In genomic region chr7:17530249-17530648, GRCh38 we compare ENCODE assay signal across 17 cellular contexts.
DNase-seq lines count a peak whose midpoint lies in the region; ATAC-seq and TF ChIP-seq lines count a peak whose summit lies in the region.
"Had no signal": no experiment of that assay in that cellular context is flagged by ENCODE, and none has a peak within 500 bp of the region (broad histone marks: within the 10 kb centered on the region; RNA-seq: fewer than 3 reads in every experiment).

No MANE protein-coding gene starts in this region.

- no peak overlapping the region for H3K9ac ChIP-seq in DND-41 (ENCODE audit: low read depth, low read length)
- no peak overlapping the region for H3K9ac ChIP-seq in neuronal stem cell (ENCODE audit: low read depth, low read length, poor library complexity)

- no peaks in the 10 kb centered on the region for H3K4me1 ChIP-seq in DND-41 (ENCODE audit: insufficient read depth, low read length)
- no peaks in the 10 kb centered on the region for H3K4me1 ChIP-seq in neuronal stem cell (ENCODE audit: control insufficient read depth in 2 of 2, insufficient read depth in 1 of 2, low read depth in 1 of 2, low read length in 2 of 2)
- H3K4me1 ChIP-seq: ascending aorta, psoas muscle had no signal

- no peaks in the 10 kb centered on the region for H3K79me1 ChIP-seq in neuronal stem cell (ENCODE audit: low read depth, low read length)

- H4K91ac ChIP-seq in neuronal stem cell (ENCODE audit: low read depth, low read length, poor library complexity) = no peak overlapping the region

- no peak overlapping the region for H2BK5ac ChIP-seq in neuronal stem cell (ENCODE audit: low read length)

- no CpG with 5 or more reads among the region's 2 CpGs for WGBS in neuronal stem cell (ENCODE audit: extremely low coverage in 2 of 2, insufficient read length in 2 of 2, insufficient replicate concordance in 1 of 2), 2 donors

- H3K4me2 ChIP-seq in DND-41 (ENCODE audit: insufficient read depth, low read length) (no peak overlapping the region), neuronal stem cell (ENCODE audit: insufficient read depth, low read length, poor library complexity, severe bottlenecking) (no peak overlapping the region)

- POLR2A ChIA-PET in WTC11 (lab: Charles Lee) = no interaction called here

- no peaks in the 10 kb centered on the region for H4K20me1 ChIP-seq in DND-41 (ENCODE audit: insufficient read depth, low read length)

- peaks cover 8% of the 10 kb centered on the region for H3K4me1 Mint-ChIP-seq in WTC11

- H3K36me3 ChIP-seq in DND-41 (ENCODE audit: insufficient read depth, low read length) = no peaks in the 10 kb centered on the region
- H3K36me3 ChIP-seq in neuronal stem cell (replicated peaks in 1 of 2; ENCODE audit: control insufficient read depth in 2 of 2, insufficient read depth in 2 of 2, low read length in 2 of 2) = no peaks in the 10 kb centered on the region
- H3K36me3 ChIP-seq: ascending aorta, upper lobe of left lung had no signal

- H3K27ac ChIP-seq in DND-41 (ENCODE audit: low read length) (no peak overlapping the region), neuronal stem cell (replicated peaks; ENCODE audit: low read length) (no peak overlapping the region)
- H3K27ac ChIP-seq: ascending aorta, psoas muscle, upper lobe of left lung had no signal

- ATAC-seq in DND-41 (ENCODE audit: insufficient read depth, low read depth) (no peak), WTC11 (peak; percentile 36; the same call in 1 of the 2 replicates)
- ATAC-seq: psoas muscle had no signal

- TF ChIP-seq CTCF in DND-41 (IDR thresholded peaks at IDR 0.05; ENCODE audit: borderline replicate concordance, extremely low read depth, low read length, poor library complexity, severe bottlenecking) (no peak), WTC11 (IDR thresholded peaks at IDR 0.05) (no peak), fibroblast of villous mesenchyme (IDR thresholded peaks at IDR 0.05; ENCODE audit: insufficient read depth, low read depth, low read length) (no peak)

- no peak overlapping the region for H3K23ac ChIP-seq in neuronal stem cell (ENCODE audit: low read depth, low read length, poor library complexity)

- no peak overlapping the region for H2AK5ac ChIP-seq in neuronal stem cell (ENCODE audit: low read depth, low read length)

- CTCF ChIA-PET in WTC11 (lab: Charles Lee) = no interaction called here

- H3K4me3 ChIP-seq in DND-41 (ENCODE audit: low read depth in 1 of 2, low read length in 2 of 2) (no peak overlapping the region), fibroblast of villous mesenchyme (ENCODE audit: low read depth, low read length) (no peak overlapping the region), neuronal stem cell (ENCODE audit: low read length in 2 of 2) (no peak overlapping the region)
- H3K4me3 ChIP-seq: ascending aorta, psoas muscle, upper lobe of left lung had no signal

- DNase-seq in DND-41 (no peak), WTC11 (ENCODE audit: low spot score) (no peak), fibroblast of villous mesenchyme (ENCODE audit: low read depth) (peak; percentile 57), neuronal stem cell (ENCODE audit: low spot score) (no peak), islet precursor cell (no peak), cortex of kidney (lab: John Stamatoyannopoulos, UW) (no peak), RKO (ENCODE audit: low spot score) (no peak)
- no peak for DNase-seq in stimulated activated CD4-positive, alpha-beta T cell treated with anti-CD3 and anti-CD28 coated beads, Interleukin-12 subunit alpha, Interleukin-12 subunit beta, amount 100 ng/mL, for 4 hours
- DNase-seq: activated CD4-positive, alpha-beta T cell treated with anti-CD3 and anti-CD28 coated beads, Interleukin-2, amount 50 U/mL, for 48 hours; NCI-H1436 treated with DMSO at 0.1 percent for 48 hours; psoas muscle; RPMI8226; stimulated activated CD4-positive, alpha-beta T cell treated with anti-CD3 and anti-CD28 coated beads, Interleukin-4, amount 100 ng/mL, for 1 hour; T-helper 9 cell; upper lobe of left lung had no signal

- H2BK12ac ChIP-seq in neuronal stem cell (ENCODE audit: low read length) = no peak overlapping the region

- H2BK15ac ChIP-seq in neuronal stem cell (ENCODE audit: low read length) = no peak overlapping the region

- no peak overlapping the region for H3K14ac ChIP-seq in neuronal stem cell (ENCODE audit: low read length)

- no peak overlapping the region for H4K8ac ChIP-seq in neuronal stem cell (ENCODE audit: low read depth, low read length)

- no peak overlapping the region for H3K18ac ChIP-seq in neuronal stem cell (ENCODE audit: low read length)

- 0 out of 2 replicates have a peak overlapping the region, but pooled peaks have one; percentile 23 for H2AFZ ChIP-seq in DND-41 (ENCODE audit: low read depth, low read length)
- H2AFZ ChIP-seq in neuronal stem cell (ENCODE audit: low read length) = peak overlapping the region; percentile 15

- H3K4ac ChIP-seq in neuronal stem cell (ENCODE audit: low read length) = no peak overlapping the region

- no peaks in the 10 kb centered on the region for H3K27me3 Mint-ChIP-seq in WTC11 (ENCODE audit: low read depth)

- H2BK120ac ChIP-seq in neuronal stem cell (ENCODE audit: low read depth, low read length) = no peak overlapping the region

- H3K27me3 ChIP-seq in DND-41 (ENCODE audit: insufficient read depth, low read length, poor library complexity) (no peaks in the 10 kb centered on the region), neuronal stem cell (ENCODE audit: control insufficient read depth in 3 of 3, insufficient read depth in 3 of 3, low read depth in 1 of 3, low read length in 3 of 3) (no peaks in the 10 kb centered on the region)
- H3K27me3 ChIP-seq: ascending aorta, upper lobe of left lung had no signal

- no peaks in the 10 kb centered on the region for H3K36me3 Mint-ChIP-seq in WTC11

- H3K4me3 Mint-ChIP-seq in WTC11 = no peak overlapping the region

- H3K9me3 Mint-ChIP-seq in WTC11 = no peaks in the 10 kb centered on the region
- H3K9me3 Mint-ChIP-seq: activated T-helper 2 cell treated with anti-CD3 and anti-CD28 coated beads, Interferon-gamma antibody, Interleukin-2, Interleukin-4, amounts not matched to agents 10 μg/mL and 5 μg/mL and 100 μg/mL, durations not matched to agents 14 hours and 24 hours and 36 hours had no signal

- no peak overlapping the region for H3K27ac Mint-ChIP-seq in WTC11
- H3K27ac Mint-ChIP-seq: activated T-helper 2 cell treated with anti-CD3 and anti-CD28 coated beads, Interferon-gamma antibody, Interleukin-2, Interleukin-4, amounts not matched to agents 10 μg/mL and 5 μg/mL and 100 μg/mL, durations not matched to agents 14 hours and 24 hours and 36 hours had no signal

- no peaks in the 10 kb centered on the region for H3K9me3 ChIP-seq in DND-41 (ENCODE audit: insufficient read depth, low read length, severe bottlenecking)
- H3K9me3 ChIP-seq in neuronal stem cell (replicated peaks in 1 of 2; ENCODE audit: control insufficient read depth in 2 of 2, insufficient read depth in 1 of 2, low read depth in 1 of 2, low read length in 2 of 2) = no peaks in the 10 kb centered on the region
- H3K9me3 ChIP-seq: ascending aorta, psoas muscle, upper lobe of left lung had no signal

- H3K79me2 ChIP-seq in DND-41 (ENCODE audit: insufficient read depth, low read length) = no peaks in the 10 kb centered on the region

TF ChIP-seq in WTC11, 78 proteins besides CTCF, POLR2A, EP300 and RAD21:
- TF ChIP-seq SMAD3 (CRISPR knock-in tag; IDR thresholded peaks at IDR 0.05; ENCODE audit: borderline replicate concordance) = no peak
- TF ChIP-seq ZNF219 (CRISPR knock-in tag; IDR thresholded peaks at IDR 0.05; ENCODE audit: borderline replicate concordance) = no peak
- TF ChIP-seq TEAD4 (CRISPR knock-in tag; IDR thresholded peaks at IDR 0.05) = no peak
- no peak for TF ChIP-seq JAZF1 (CRISPR knock-in tag; IDR thresholded peaks at IDR 0.05)
TF ChIP-seq in WTC11: peak in this region for 0.
